In genomic region chr4:69095301-69095731, GRCh38 we compare ENCODE assay signal across 16 cellular contexts. TPM values are rescaled to one million over a fixed set of nuclear protein-coding genes. Genes with fewer than 3 reads are reported as not detected.
DNase-seq lines count a peak whose midpoint lies in the region; ATAC-seq and TF ChIP-seq lines count a peak whose summit lies in the region.
"Had no signal": no experiment of that assay in that cellular context is flagged by ENCODE, and none has a peak within 500 bp of the region (broad histone marks: within the 10 kb centered on the region; RNA-seq: fewer than 3 reads in every experiment).

No MANE protein-coding gene starts in this region.

- DNase-seq in EH (ENCODE audit: low read depth) (peak; percentile 49), LNCaP clone FGC (ENCODE audit: low read depth) (peak; percentile 72), mammary epithelial cell (peak; percentile 67), lung microvascular endothelial cell (ENCODE audit: low read depth in 2 of 2) (peak; percentile 50 to 51), right atrium auricular region (ENCODE audit: low spot score) (no peak), ecto neural progenitor cell (ENCODE audit: low spot score) (no peak)
- DNase-seq: activated CD4-positive, CD25-positive, alpha-beta regulatory T cell; activated naive CD4-positive, alpha-beta T cell treated with Interleukin-2 at 50 U/mL for 16 hours; CD8-positive, alpha-beta T cell; effector CD4-positive, alpha-beta T cell; left cardiac atrium; NCI-H2081 treated with DMSO at 0.1 percent for 48 hours had no signal

- TF ChIP-seq CTCF in LNCaP clone FGC (IDR thresholded peaks at IDR 0.05; ENCODE audit: control insufficient read depth, extremely low read depth, insufficient read depth) (no peak), mammary epithelial cell (conservative IDR thresholded peaks at IDR 0.05 in 1 of 2, IDR thresholded peaks at IDR 0.05 in 1 of 2; ENCODE audit: extremely low read depth in 1 of 2, insufficient read depth in 1 of 2, low read depth in 1 of 2, low read length in 2 of 2) (no peak), right atrium auricular region (IDR thresholded peaks at IDR 0.05) (no peak)

- dilution Hi-C loops in mammary epithelial cell (cut with HindIII; ENCODE audit: low sequenced_read_pairs), result no loop called here

- H3K27me3 ChIP-seq in mammary epithelial cell (ENCODE audit: insufficient read depth, low read length) (no peaks in the 10 kb centered on the region), right atrium auricular region (no peaks in the 10 kb centered on the region)

- no peaks in the 10 kb centered on the region for H4K20me1 ChIP-seq in mammary epithelial cell (ENCODE audit: insufficient read depth, low read length)

- H2AFZ ChIP-seq in mammary epithelial cell (ENCODE audit: low read depth, low read length), result no peak overlapping the region

- no peak overlapping the region for H3K9ac ChIP-seq in mammary epithelial cell (ENCODE audit: insufficient read depth, low read length)

- intact Hi-C loops in mammary epithelial cell (cut with micrococcal nuclease), result no loop called here

- no peak for ATAC-seq in GM21360 (IDR thresholded peaks at IDR 0.05; ENCODE audit: unreplicated experiment)
- ATAC-seq in GM21390 (IDR thresholded peaks at IDR 0.05; ENCODE audit: unreplicated experiment), result no peak
- ATAC-seq: CD8-positive, alpha-beta T cell; left cardiac atrium had no signal

- peak overlapping the region; percentile 17 for H3K4me2 ChIP-seq in mammary epithelial cell (ENCODE audit: insufficient read depth, low read depth, low read length)

- no peaks in the 10 kb centered on the region for H3K36me3 ChIP-seq in mammary epithelial cell (ENCODE audit: insufficient read depth, low read length)
- no peaks in the 10 kb centered on the region for H3K36me3 ChIP-seq in right atrium auricular region
- H3K36me3 ChIP-seq: HAP-1 had no signal

- H3K4me3 ChIP-seq in LNCaP clone FGC (ENCODE audit: low read depth, low read length) (no peak overlapping the region), mammary epithelial cell (replicated peaks in 1 of 3; ENCODE audit: insufficient read depth in 1 of 3, low read depth in 2 of 3, low read length in 3 of 3) (no peak overlapping the region), right atrium auricular region (no peak overlapping the region)
- H3K4me3 ChIP-seq: HAP-1 had no signal

- H3K27ac ChIP-seq in mammary epithelial cell (ENCODE audit: insufficient read depth, low read depth, low read length), result no peak overlapping the region
- no peak overlapping the region for H3K27ac ChIP-seq in right atrium auricular region

- CTCF ChIA-PET in mammary epithelial cell (lab: Charles Lee; ENCODE audit: low non-redundant PET), result interaction anchor here (1.0 kb wide), 1 partner anchor 33 kb away, joined by 6 read pairs; no protein-coding TSS in a partner anchor

- no peaks in the 10 kb centered on the region for H3K9me3 ChIP-seq in mammary epithelial cell (replicated peaks; ENCODE audit: insufficient read depth, low read length)
- no peaks in the 10 kb centered on the region for H3K9me3 ChIP-seq in right atrium auricular region
- H3K9me3 ChIP-seq: HAP-1 had no signal

- BruUV-seq in mammary epithelial cell (replicated peaks; lab: Mats Ljungman, UMichigan), result no TSS peak

- in situ Hi-C loops in mammary epithelial cell (cut with MboI; ENCODE audit: low sequenced_read_pairs in 2 of 2), result no loop called here

- 2% methylated on average over 2 of the region's 2 CpGs for WGBS in mammary epithelial cell (ENCODE audit: low coverage, missing lambda C conversion rate)

- H3K4me1 ChIP-seq in mammary epithelial cell (ENCODE audit: insufficient read depth, low read length) (peaks cover 22% of the 10 kb centered on the region), right atrium auricular region (no peaks in the 10 kb centered on the region)
- H3K4me1 ChIP-seq: HAP-1 had no signal

- no peaks in the 10 kb centered on the region for H3K79me2 ChIP-seq in mammary epithelial cell (ENCODE audit: insufficient read depth, low read length)

RNA-seq across cellular contexts. Expression of gene UGT2B7, which starts 1.0 kb away (rescaled TPM):
- total RNA-seq in mammary epithelial cell (under 1 TPM in 1 of 2 donors, not detected in 1; 0.33 TPM), lung microvascular endothelial cell (not detected in 2 replicates), right atrium auricular region (not detected)
- polyA plus RNA-seq in mammary epithelial cell, result not detected
- not detected for polyA minus RNA-seq in mammary epithelial cell
- total RNA-seq: CD8-positive, alpha-beta T cell; left cardiac atrium; RPMI7951 had no signal

Comparison
In these comparisons a context has a peak if more than half of its experiments do, and no peak if none do; other contexts are left out.
1. DNase-seq: peak in EH (single experiment), LNCaP clone FGC (single experiment), mammary epithelial cell (single experiment) and lung microvascular endothelial cell (2 of 2); none in right atrium auricular region (single experiment) and ecto neural progenitor cell (single experiment).